In genomic region chr2:178204987-178205386, GRCh38 we compare ENCODE assay signal across 1 cellular context.
TF ChIP-seq lines count a peak whose summit lies in the region.

No MANE protein-coding gene starts in this region.

TF ChIP-seq in K562, 482 proteins besides CTCF, POLR2A, EP300 and RAD21:
- no peak for TF ChIP-seq FOXJ3 (CRISPR knock-in tag; IDR thresholded peaks at IDR 0.05)
- TF ChIP-seq MEIS2 (IDR thresholded peaks at IDR 0.05; ENCODE audit: partially characterized antibody): peak; percentile 19
- no peak for TF ChIP-seq KHSRP (IDR thresholded peaks at IDR 0.05)
